Comparison of ENCODE assay signal across 11 cellular contexts in genomic region chr9:5455181-5455580, GRCh38. TPM values are rescaled to one million over a fixed set of nuclear protein-coding genes. Genes with fewer than 3 reads are reported as not detected.
DNase-seq lines count a peak whose midpoint lies in the region; ATAC-seq and TF ChIP-seq lines count a peak whose summit lies in the region.
"Had no signal": no experiment of that assay in that cellular context is flagged by ENCODE, and none has a peak within 500 bp of the region (broad histone marks: within the 10 kb centered on the region; RNA-seq: fewer than 3 reads in every experiment).

No MANE protein-coding gene starts in this region.

- H3K18ac ChIP-seq in IMR-90 (ENCODE audit: low read depth, low read length): peak overlapping the region; percentile 68; the same call in 1 of the 2 replicates

- 0 out of 4 replicates have a peak overlapping the region, but pooled peaks of 1 of the 2 experiments have one; percentile 77 for H4K8ac ChIP-seq in IMR-90 (ENCODE audit: low read depth in 2 of 2, low read length in 2 of 2)

- peaks cover 1% of the 10 kb centered on the region for H3K9me3 Mint-ChIP-seq in activated CD8-positive, alpha-beta T cell treated with anti-CD3 and anti-CD28 coated beads for 36 hours
- no peaks in the 10 kb centered on the region for H3K9me3 Mint-ChIP-seq in activated CD8-positive, alpha-beta T cell treated with anti-CD3 and anti-CD28 coated beads, Interleukin-2, amount 10 ng/mL, durations not matched to agents 7 days and 5 days (ENCODE audit: insufficient read depth)

- no peaks in the 10 kb centered on the region for H3K27me3 Mint-ChIP-seq in activated CD8-positive, alpha-beta T cell treated with anti-CD3 and anti-CD28 coated beads for 36 hours
- no peaks in the 10 kb centered on the region for H3K27me3 Mint-ChIP-seq in activated CD8-positive, alpha-beta T cell treated with anti-CD3 and anti-CD28 coated beads, Interleukin-2, amount 10 ng/mL, durations not matched to agents 7 days and 5 days (ENCODE audit: low read depth)

- CTCF ChIA-PET in activated CD8-positive, alpha-beta T cell treated with anti-CD3 and anti-CD28 coated beads for 36 hours (lab: Charles Lee): interaction anchor here (0.6 to 1.0 kb wide), 2 partner anchors 25 to 112 kb away, joined by 3 read pairs; no protein-coding TSS in a partner anchor
- CTCF ChIA-PET in activated CD8-positive, alpha-beta T cell treated with anti-CD3 and anti-CD28 coated beads, Interleukin-2, amount 10 ng/mL, durations not matched to agents 7 days and 5 days (lab: Charles Lee): interaction anchor here (0.8 to 1.0 kb wide), 2 partner anchors 134 to 145 kb away, joined by 3 read pairs; no protein-coding TSS in a partner anchor
- CTCF ChIA-PET in IMR-90 (lab: Yijun Ruan, JAX) (interaction anchor here (1.0 kb wide), 1 partner anchor 135 kb away, joined by 3 read pairs; no protein-coding TSS in a partner anchor), mammary epithelial cell (lab: Charles Lee; ENCODE audit: low non-redundant PET) (no interaction called here)

- TF ChIP-seq RAD21 in IMR-90 (IDR thresholded peaks at IDR 0.05; ENCODE audit: low read length): no peak

- dilution Hi-C loops in IMR-90 (cut with HindIII; ENCODE audit: low sequenced_read_pairs, unreplicated experiment): no loop called here
- dilution Hi-C loops in mammary epithelial cell (cut with HindIII; ENCODE audit: low sequenced_read_pairs): no loop called here

- no peak overlapping the region; the same call in 1 of the 2 replicates for H3K9ac ChIP-seq in IMR-90 (ENCODE audit: low read depth, low read length)
- H3K9ac ChIP-seq in mammary epithelial cell (ENCODE audit: insufficient read depth, low read length): peak overlapping the region; percentile 16
- H3K9ac ChIP-seq: BLaER1 had no signal

- no peak overlapping the region for H2BK15ac ChIP-seq in IMR-90 (ENCODE audit: low read depth, low read length)

- peaks cover 27 to 41% of the 10 kb centered on the region in 2 experiments for H3K79me1 ChIP-seq in IMR-90 (ENCODE audit: low read depth in 1 of 2, low read length in 2 of 2)

- H3K9me1 ChIP-seq in IMR-90 (ENCODE audit: insufficient read depth, low read length): no peaks in the 10 kb centered on the region; the same call in 1 of the 2 replicates

- H3K14ac ChIP-seq in IMR-90 (replicated peaks; ENCODE audit: low read depth, low read length): peak overlapping the region; percentile 67; the same call in 1 of the 2 replicates

- peaks cover 49% of the 10 kb centered on the region for H3K36me3 Mint-ChIP-seq in activated CD8-positive, alpha-beta T cell treated with anti-CD3 and anti-CD28 coated beads for 36 hours (ENCODE audit: low read depth)
- H3K36me3 Mint-ChIP-seq in activated CD8-positive, alpha-beta T cell treated with anti-CD3 and anti-CD28 coated beads, Interleukin-2, amount 10 ng/mL, durations not matched to agents 7 days and 5 days (ENCODE audit: low read depth): peaks cover 34% of the 10 kb centered on the region

- peak overlapping the region; percentile 90; the same call in 1 of the 2 replicates for H3K4me2 ChIP-seq in IMR-90 (ENCODE audit: low read depth, low read length)
- H3K4me2 ChIP-seq in mammary epithelial cell (ENCODE audit: insufficient read depth, low read depth, low read length): peak overlapping the region; percentile 82
- H3K4me2 ChIP-seq: BLaER1 had no signal

- 0 out of 2 replicates have a peak overlapping the region, but pooled peaks have one; percentile 35 for H3K56ac ChIP-seq in IMR-90 (ENCODE audit: extremely low read depth, insufficient read depth, low read length)

- H2AK9ac ChIP-seq in IMR-90 (replicated peaks; ENCODE audit: low read depth, low read length, poor library complexity): no peak overlapping the region

- peak; percentile 55 for ATAC-seq in activated CD8-positive, alpha-beta T cell treated with anti-CD3 and anti-CD28 coated beads for 36 hours
- no peak for ATAC-seq in activated CD8-positive, alpha-beta T cell treated with anti-CD3 and anti-CD28 coated beads, Interleukin-2, amount 10 ng/mL, durations not matched to agents 7 days and 5 days
- peak; percentile 18 for ATAC-seq in IMR-90 (ENCODE audit: low read depth)

- H3K4me1 ChIP-seq in IMR-90 (ENCODE audit: control insufficient read depth, insufficient read depth, low read length) (peaks cover 4% of the 10 kb centered on the region), mammary epithelial cell (ENCODE audit: insufficient read depth, low read length) (peaks cover 38% of the 10 kb centered on the region), spleen (peaks cover 10 to 80% (median 58%) of the 10 kb centered on the region in 6 donors)

- peak overlapping the region; percentile 67; the same call in 1 of the 2 replicates for H3K23ac ChIP-seq in IMR-90 (ENCODE audit: low read depth, low read length)

- peak overlapping the region; percentile 67; the same call in 1 of the 2 replicates for H3K4ac ChIP-seq in IMR-90 (ENCODE audit: low read depth, low read length)

- no TSS peak for BruUV-seq in IMR-90 (replicated peaks; lab: Mats Ljungman, UMichigan)
- BruUV-seq in mammary epithelial cell (replicated peaks; lab: Mats Ljungman, UMichigan): no TSS peak

- H3K9me3 ChIP-seq in IMR-90 (ENCODE audit: control insufficient read depth, insufficient read depth, low read length) (no peaks in the 10 kb centered on the region), mammary epithelial cell (replicated peaks; ENCODE audit: insufficient read depth, low read length) (no peaks in the 10 kb centered on the region), spleen (no peaks in the 10 kb centered on the region)
- H3K9me3 ChIP-seq: BLaER1 had no signal

- peak overlapping the region; percentile 59 for H3K27ac Mint-ChIP-seq in activated CD8-positive, alpha-beta T cell treated with anti-CD3 and anti-CD28 coated beads for 36 hours
- H3K27ac Mint-ChIP-seq in activated CD8-positive, alpha-beta T cell treated with anti-CD3 and anti-CD28 coated beads, Interleukin-2, amount 10 ng/mL, durations not matched to agents 7 days and 5 days: no peak overlapping the region

- peaks cover 78% of the 10 kb centered on the region for H3K4me1 Mint-ChIP-seq in activated CD8-positive, alpha-beta T cell treated with anti-CD3 and anti-CD28 coated beads for 36 hours (ENCODE audit: low read depth)
- peaks cover 57% of the 10 kb centered on the region for H3K4me1 Mint-ChIP-seq in activated CD8-positive, alpha-beta T cell treated with anti-CD3 and anti-CD28 coated beads, Interleukin-2, amount 10 ng/mL, durations not matched to agents 7 days and 5 days (ENCODE audit: low read depth)

- peak overlapping the region; percentile 40; the same call in 1 of the 2 replicates for H2BK20ac ChIP-seq in IMR-90 (ENCODE audit: low read depth, low read length)

- H3K27ac ChIP-seq in IMR-90 (ENCODE audit: insufficient read depth, low read length) (no peak overlapping the region), mammary epithelial cell (ENCODE audit: insufficient read depth, low read depth, low read length) (peak overlapping the region; percentile 78), spleen (peak overlapping the region in 5 of 8 donors; percentile 24 to 94 (median 90))
- H3K27ac ChIP-seq: BLaER1, dorsolateral prefrontal cortex had no signal

- no peaks in the 10 kb centered on the region for H4K20me1 ChIP-seq in IMR-90 (ENCODE audit: insufficient read depth, low read length)
- no peaks in the 10 kb centered on the region for H4K20me1 ChIP-seq in mammary epithelial cell (ENCODE audit: insufficient read depth, low read length)
- H4K20me1 ChIP-seq: BLaER1 had no signal

- peaks cover 84% of the 10 kb centered on the region for H3K79me2 ChIP-seq in mammary epithelial cell (ENCODE audit: insufficient read depth, low read length)

- H2BK120ac ChIP-seq in IMR-90 (ENCODE audit: low read depth, low read length): peak overlapping the region; percentile 71; the same call in 1 of the 2 replicates

- DNase-seq in activated CD8-positive, alpha-beta T cell treated with anti-CD3 and anti-CD28 coated beads for 36 hours: no peak
- no peak for DNase-seq in activated CD8-positive, alpha-beta T cell treated with anti-CD3 and anti-CD28 coated beads, Interleukin-2, amount 10 ng/mL, durations not matched to agents 7 days and 5 days
- peak; percentile 83 for DNase-seq in IMR-90
- peak; percentile 89 for DNase-seq in mammary epithelial cell
- DNase-seq in spleen: no peak
- no peak for DNase-seq in KG1 (lab: John Stamatoyannopoulos, UW)
- no peak for DNase-seq in COLO668 (lab: John Stamatoyannopoulos, UW; ENCODE audit: unreplicated experiment)
- no peak for DNase-seq in NCI-H748 (lab: John Stamatoyannopoulos, UW; ENCODE audit: unreplicated experiment)
- DNase-seq: dorsolateral prefrontal cortex, NCI-H2227 treated with DMSO at 0.1 percent for 48 hours had no signal

- WGBS in IMR-90 (ENCODE audit: extremely low coverage in 2 of 2, insufficient read length in 1 of 2), 2 experiments: no CpG with 5 or more reads among the region's 2 CpGs
- 4% methylated on average over 2 of the region's 2 CpGs for WGBS in mammary epithelial cell (ENCODE audit: low coverage, missing lambda C conversion rate)
- WGBS in spleen, 5 donors: 33 to 64% (median 51%) methylated on average over 2 of the region's 2 CpGs

- no peak overlapping the region for H3K4me3 ChIP-seq in IMR-90 (ENCODE audit: insufficient read depth, low read depth, low read length)
- H3K4me3 ChIP-seq in mammary epithelial cell (replicated peaks in 1 of 3; ENCODE audit: insufficient read depth in 1 of 3, low read depth in 2 of 3, low read length in 3 of 3): peak overlapping the region in 1 of 3 experiments; percentile 31
- peak overlapping the region in 1 of 8 donors; percentile 7 for H3K4me3 ChIP-seq in spleen
- H3K4me3 ChIP-seq: BLaER1, dorsolateral prefrontal cortex had no signal

- no peaks in the 10 kb centered on the region for H3K27me3 ChIP-seq in IMR-90 (ENCODE audit: control insufficient read depth, insufficient read depth, low read length)
- H3K27me3 ChIP-seq in mammary epithelial cell (ENCODE audit: insufficient read depth, low read length): no peaks in the 10 kb centered on the region
- no peaks in the 10 kb centered on the region for H3K27me3 ChIP-seq in spleen (replicated peaks in 1 of 7)
- H3K27me3 ChIP-seq: BLaER1, dorsolateral prefrontal cortex had no signal

- 0 out of 2 replicates have a peak overlapping the region, but pooled peaks have one; percentile 23 for H4K91ac ChIP-seq in IMR-90 (ENCODE audit: insufficient read depth, low read depth, low read length)

- TF ChIP-seq CTCF in activated CD8-positive, alpha-beta T cell treated with anti-CD3 and anti-CD28 coated beads for 36 hours (IDR thresholded peaks at IDR 0.05): no peak
- no peak for TF ChIP-seq CTCF in IMR-90 (conservative IDR thresholded peaks at IDR 0.05; ENCODE audit: low read depth, low read length)
- no peak for TF ChIP-seq CTCF in mammary epithelial cell (conservative IDR thresholded peaks at IDR 0.05 in 1 of 2, IDR thresholded peaks at IDR 0.05 in 1 of 2; ENCODE audit: extremely low read depth in 1 of 2, insufficient read depth in 1 of 2, low read depth in 1 of 2, low read length in 2 of 2)
- no peak for TF ChIP-seq CTCF in spleen (IDR thresholded peaks at IDR 0.05 in 8 of 11, conservative IDR thresholded peaks at IDR 0.05 in 3 of 11)

- H3K4me3 Mint-ChIP-seq in activated CD8-positive, alpha-beta T cell treated with anti-CD3 and anti-CD28 coated beads for 36 hours: peak overlapping the region; percentile 50
- no peak overlapping the region for H3K4me3 Mint-ChIP-seq in activated CD8-positive, alpha-beta T cell treated with anti-CD3 and anti-CD28 coated beads, Interleukin-2, amount 10 ng/mL, durations not matched to agents 7 days and 5 days

- 0 out of 2 replicates have a peak overlapping the region, but pooled peaks have one; percentile 50 for H2AK5ac ChIP-seq in IMR-90 (ENCODE audit: low read depth, low read length)

- peak overlapping the region; percentile 96 for H2BK5ac ChIP-seq in IMR-90 (ENCODE audit: low read depth, low read length, poor library complexity, severe bottlenecking)

- intact Hi-C loops in activated CD8-positive, alpha-beta T cell treated with anti-CD3 and anti-CD28 coated beads for 36 hours (cut with micrococcal nuclease): loop anchor here (5.0 to 10.0 kb wide), 3 partner anchors 62 to 520 kb away; no protein-coding TSS in a partner anchor
- intact Hi-C loops in IMR-90 (cut with micrococcal nuclease): loop anchor here (2.0 kb wide), 1 partner anchor 56 kb away; the partner anchor contains the start of gene PDCD1LG2
- intact Hi-C loops in mammary epithelial cell (cut with micrococcal nuclease): no loop called here
- intact Hi-C loops in spleen (cut with DNase I; ENCODE audit: low total_unique reads): no loop called here

- no peak overlapping the region for H4K5ac ChIP-seq in IMR-90 (ENCODE audit: low read depth, low read length)

- in situ Hi-C loops in IMR-90 (cut with MboI; ENCODE audit: low sequenced_read_pairs) (loop anchor here (5.0 to 25.0 kb wide), 2 partner anchors 132 to 257 kb away; no protein-coding TSS in a partner anchor), mammary epithelial cell (cut with MboI; ENCODE audit: low sequenced_read_pairs in 2 of 2) (loop anchor here (10.0 kb wide), 1 partner anchor 130 kb away; no protein-coding TSS in a partner anchor)

- no peak overlapping the region for H2AFZ ChIP-seq in IMR-90 (replicated peaks; ENCODE audit: low read length, poor library complexity)
- no peak overlapping the region for H2AFZ ChIP-seq in mammary epithelial cell (ENCODE audit: low read depth, low read length)

- TF ChIP-seq POLR2A in IMR-90 (IDR thresholded peaks at IDR 0.05; ENCODE audit: low read depth, low read length) (no peak), spleen (IDR thresholded peaks at IDR 0.05) (no peak)

- POLR2A ChIA-PET in activated CD8-positive, alpha-beta T cell treated with anti-CD3 and anti-CD28 coated beads for 36 hours (lab: Charles Lee): interaction anchor here (1.8 kb wide), 1 partner anchor 18 kb away, joined by 6 read pairs; the partner anchor contains the start of gene PLGRKT
- POLR2A ChIA-PET in activated CD8-positive, alpha-beta T cell treated with anti-CD3 and anti-CD28 coated beads, Interleukin-2, amount 10 ng/mL, durations not matched to agents 7 days and 5 days (lab: Charles Lee): no interaction called here
- POLR2A ChIA-PET in IMR-90 (lab: Charles Lee; ENCODE audit: unreplicated experiment): no interaction called here

- H3K36me3 ChIP-seq in IMR-90 (ENCODE audit: control insufficient read depth, insufficient read depth, low read length) (peaks cover 8% of the 10 kb centered on the region; the same call in 1 of the 2 replicates), mammary epithelial cell (ENCODE audit: insufficient read depth, low read length) (peaks cover 10% of the 10 kb centered on the region), spleen (peaks cover 0 to 42% (median 11%) of the 10 kb centered on the region in 6 donors)
- H3K36me3 ChIP-seq: BLaER1 had no signal

RNA-seq across cellular contexts. Expression of gene CD274, which starts 4.8 kb away (rescaled TPM):
- total RNA-seq in activated CD8-positive, alpha-beta T cell treated with anti-CD3 and anti-CD28 coated beads for 36 hours: 10 to 100 TPM; 12.2 to 13.7 TPM
- total RNA-seq in activated CD8-positive, alpha-beta T cell treated with anti-CD3 and anti-CD28 coated beads, Interleukin-2, amount 10 ng/mL, durations not matched to agents 7 days and 5 days: 1 to 10 TPM; 4.0 to 4.9 TPM
- total RNA-seq in IMR-90 (2012; rRNA removed): 19.4 and 29.4 TPM in 2 replicates
- 13.9 and 17.4 TPM in 2 replicates for polyA plus RNA-seq in IMR-90 (2012; rRNA removed)
- 3.0 and 4.3 TPM in 2 replicates for polyA plus RNA-seq in IMR-90 (2012; cell fraction: cytosol; rRNA removed)
- polyA plus RNA-seq in IMR-90 (2012; cell fraction: nucleus; rRNA removed; ENCODE audit: low replicate concordance): 4.8 and 33.9 TPM in 2 replicates
- total RNA-seq in mammary epithelial cell: 10 to 100 TPM; 19.5 to 30.6 TPM
- polyA plus RNA-seq in mammary epithelial cell: 6.5 TPM
- polyA minus RNA-seq in mammary epithelial cell: not detected
- total RNA-seq in spleen: 10 to 100 TPM; 24.2 to 34.8 (median 28.1) TPM
- 1 to 10 TPM; 1.8 to 6.1 (median 1.9) TPM for polyA plus RNA-seq in spleen

RNA-seq across cellular contexts. Expression of gene PLGRKT, which starts 17.5 kb away (rescaled TPM):
- total RNA-seq in activated CD8-positive, alpha-beta T cell treated with anti-CD3 and anti-CD28 coated beads for 36 hours: 10 to 100 TPM; 26.6 to 28.5 TPM
- 10 to 100 TPM; 30.5 to 30.7 TPM for total RNA-seq in activated CD8-positive, alpha-beta T cell treated with anti-CD3 and anti-CD28 coated beads, Interleukin-2, amount 10 ng/mL, durations not matched to agents 7 days and 5 days
- total RNA-seq in IMR-90 (2012; rRNA removed) (12.7 and 13.6 TPM in 2 replicates), mammary epithelial cell (10 to 100 TPM; 13.3 to 31.2 TPM), spleen (10 to 100 TPM; 12.8 to 20.7 (median 17.5) TPM)
- polyA plus RNA-seq in IMR-90 (2012; rRNA removed) (8.6 and 10.8 TPM in 2 replicates), mammary epithelial cell (15.5 TPM), spleen (10 to 100 TPM; 15.5 to 27.9 (median 21.3) TPM)
- 2.1 and 3.0 TPM in 2 replicates for polyA plus RNA-seq in IMR-90 (2012; cell fraction: cytosol; rRNA removed)
- 0.53 and 2.4 TPM in 2 replicates for polyA plus RNA-seq in IMR-90 (2012; cell fraction: nucleus; rRNA removed; ENCODE audit: low replicate concordance)
- 6.5 TPM for polyA minus RNA-seq in mammary epithelial cell

RNA-seq across cellular contexts. Expression of gene PDCD1LG2, which starts 55.1 kb away (rescaled TPM):
- under 1 TPM; 0.13 to 0.14 TPM for total RNA-seq in activated CD8-positive, alpha-beta T cell treated with anti-CD3 and anti-CD28 coated beads for 36 hours
- under 1 TPM; 0.55 TPM for total RNA-seq in activated CD8-positive, alpha-beta T cell treated with anti-CD3 and anti-CD28 coated beads, Interleukin-2, amount 10 ng/mL, durations not matched to agents 7 days and 5 days
- 29.7 and 33.3 TPM in 2 replicates for total RNA-seq in IMR-90 (2012; rRNA removed)
- 17.3 and 17.5 TPM in 2 replicates for polyA plus RNA-seq in IMR-90 (2012; rRNA removed)
- 5.9 and 8.7 TPM in 2 replicates for polyA plus RNA-seq in IMR-90 (2012; cell fraction: cytosol; rRNA removed)
- 2.5 and 10.4 TPM in 2 replicates for polyA plus RNA-seq in IMR-90 (2012; cell fraction: nucleus; rRNA removed; ENCODE audit: low replicate concordance)
- total RNA-seq in mammary epithelial cell: 10 to 100 TPM; 12.1 to 14.5 TPM
- 7.8 TPM for polyA plus RNA-seq in mammary epithelial cell
- polyA minus RNA-seq in mammary epithelial cell: 5.6 TPM
- 10 to 100 TPM; 12.0 to 29.3 (median 21.4) TPM for total RNA-seq in spleen
- 1 to 10 TPM; 2.0 to 3.0 (median 2.6) TPM for polyA plus RNA-seq in spleen

Comparison
In these comparisons a context has a peak if more than half of its experiments do, and no peak if none do; other contexts are left out.
1. DNase-seq: peak in IMR-90 (single experiment) and mammary epithelial cell (single experiment); none in activated CD8-positive, alpha-beta T cell treated with anti-CD3 and anti-CD28 coated beads for 36 hours (single experiment), activated CD8-positive, alpha-beta T cell treated with anti-CD3 and anti-CD28 coated beads, Interleukin-2, amount 10 ng/mL, durations not matched to agents 7 days and 5 days (single experiment), spleen (single experiment), KG1 (single experiment), COLO668 (single experiment) and NCI-H748 (single experiment).
2. RNA of gene PDCD1LG2, which starts 55.1 kb away (total RNA-seq): 29.7 to 33.3 TPM in IMR-90, 12.0 to 29.3 TPM in spleen and 12.1 to 14.5 TPM in mammary epithelial cell; 0.55 TPM in activated CD8-positive, alpha-beta T cell treated with anti-CD3 and anti-CD28 coated beads, Interleukin-2, amount 10 ng/mL, durations not matched to agents 7 days and 5 days and 0.13 to 0.14 TPM in activated CD8-positive, alpha-beta T cell treated with anti-CD3 and anti-CD28 coated beads for 36 hours; every median in the first group is over 4 times any median in the second.
3. intact Hi-C loops: an anchor here in activated CD8-positive, alpha-beta T cell treated with anti-CD3 and anti-CD28 coated beads for 36 hours (5.0 to 10.0 kb wide) and IMR-90 (2.0 kb wide); none called in mammary epithelial cell and spleen.